25 cellular contexts compared by ENCODE assay signal in the genomic region with DNA sequence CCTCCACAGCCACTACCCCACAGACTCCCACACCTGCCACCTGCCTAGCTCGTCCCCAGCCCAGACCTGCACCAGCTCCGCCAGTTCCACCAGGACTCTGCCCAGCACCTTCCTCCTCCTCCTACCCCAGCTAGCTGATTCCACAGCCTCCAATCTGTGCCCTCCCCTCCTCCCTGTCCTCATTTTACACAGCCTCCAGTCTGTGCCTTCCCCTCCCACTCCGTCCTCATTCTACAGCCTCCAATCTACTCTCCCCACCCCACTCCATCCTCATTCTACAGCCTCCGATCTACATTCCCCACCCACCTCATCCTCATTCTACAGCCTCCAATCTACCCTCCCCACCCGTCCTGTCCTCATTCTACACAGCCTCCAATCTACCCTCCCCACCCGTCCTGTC. TPM values are rescaled to one million over a fixed set of nuclear protein-coding genes. Genes with fewer than 3 reads are reported as not detected.
DNase-seq lines count a peak whose midpoint lies in the region; ATAC-seq, FAIRE-seq and TF ChIP-seq lines count a peak whose summit lies in the region.
"Had no signal": no experiment of that assay in that cellular context is flagged by ENCODE, and none has a peak within 500 bp of the region (broad histone marks: within the 10 kb centered on the region; RNA-seq: fewer than 3 reads in every experiment).

No MANE protein-coding gene starts in this region.

- DNase-seq in activated CD4-positive, alpha-beta T cell treated with anti-CD3 and anti-CD28 coated beads, Interleukin-2, amount 10 ng/mL, durations not matched to agents 7 days and 5 days: no peak
- DNase-seq in activated CD4-positive, alpha-beta T cell treated with anti-CD3 and anti-CD28 coated beads for 1 hour: no peak
- DNase-seq in GM12892 (ENCODE audit: insufficient read length) (no peak), mucosa of descending colon (no peak), NOMO-1 (lab: John Stamatoyannopoulos, UW; ENCODE audit: unreplicated experiment in 2 of 2) (no peak), SKM-1 (lab: John Stamatoyannopoulos, UW; ENCODE audit: unreplicated experiment) (no peak)
- no peak for DNase-seq in central memory CD4-positive, alpha-beta T cell
- DNase-seq: 8988T, ACHN, BE2C, Calu3, DMS79 treated with DMSO at 0.1 percent for 48 hours, GF-D8, GOT3, MM.1S, NCI-H1694, NCI-H2081, NCI-H2227 treated with DMSO at 0.1 percent for 48 hours, NCI-H69, SK-N-SH had no signal

- no peak for TF ChIP-seq POLR2A in GM12892 (IDR thresholded peaks at IDR 0.05; ENCODE audit: low read depth, low read length)

- peak; percentile 48 for FAIRE-seq in GM12892 (lab: Jason Lieb, UNC)
- FAIRE-seq: GM12891 had no signal

- H3K9me3 ChIP-seq in mucosa of descending colon: peaks cover 3% of the 10 kb centered on the region
- H3K9me3 ChIP-seq: BE2C, HAP-1, SK-N-SH had no signal

- no peaks in the 10 kb centered on the region for H3K36me3 ChIP-seq in mucosa of descending colon (ENCODE audit: low read depth)

- ATAC-seq in activated T-helper 17 cell treated with anti-CD3 and anti-CD28 coated beads, Interleukin-2, amount 50 U/mL, for 72 hours (replicated peaks): no peak
- peak; percentile 8 for ATAC-seq in mucosa of descending colon
- ATAC-seq: Panc1 had no signal

- H3K4me3 Mint-ChIP-seq in activated CD4-positive, alpha-beta T cell treated with anti-CD3 and anti-CD28 coated beads, Interleukin-2, amount 10 ng/mL, durations not matched to agents 7 days and 5 days: no peak overlapping the region
- H3K4me3 Mint-ChIP-seq in activated T-helper 17 cell treated with anti-CD3 and anti-CD28 coated beads, Interleukin-2, amount 50 U/mL, for 72 hours: no peak overlapping the region
- H3K4me3 Mint-ChIP-seq: IgD-negative memory B cell had no signal

- POLR2A ChIA-PET in activated CD4-positive, alpha-beta T cell treated with anti-CD3 and anti-CD28 coated beads, Interleukin-2, amount 10 ng/mL, durations not matched to agents 7 days and 5 days (lab: Charles Lee): no interaction called here

- peak overlapping the region; percentile 58 for H3K27ac Mint-ChIP-seq in activated CD4-positive, alpha-beta T cell treated with anti-CD3 and anti-CD28 coated beads, Interleukin-2, amount 10 ng/mL, durations not matched to agents 7 days and 5 days
- H3K27ac Mint-ChIP-seq in activated T-helper 17 cell treated with anti-CD3 and anti-CD28 coated beads, Interleukin-2, amount 50 U/mL, for 72 hours: peak overlapping the region; percentile 82

- CTCF ChIA-PET in activated CD4-positive, alpha-beta T cell treated with anti-CD3 and anti-CD28 coated beads, Interleukin-2, amount 10 ng/mL, durations not matched to agents 7 days and 5 days (lab: Charles Lee): interaction anchor here (0.5 kb wide), 1 partner anchor 618 kb away, joined by 3 read pairs; no protein-coding TSS in a partner anchor

- H3K27me3 Mint-ChIP-seq in activated CD4-positive, alpha-beta T cell treated with anti-CD3 and anti-CD28 coated beads, Interleukin-2, amount 10 ng/mL, durations not matched to agents 7 days and 5 days: no peaks in the 10 kb centered on the region
- H3K27me3 Mint-ChIP-seq in activated T-helper 17 cell treated with anti-CD3 and anti-CD28 coated beads, Interleukin-2, amount 50 U/mL, for 72 hours: no peaks in the 10 kb centered on the region
- H3K27me3 Mint-ChIP-seq: IgD-negative memory B cell had no signal

- peaks cover 9% of the 10 kb centered on the region for H3K4me1 Mint-ChIP-seq in activated CD4-positive, alpha-beta T cell treated with anti-CD3 and anti-CD28 coated beads, Interleukin-2, amount 10 ng/mL, durations not matched to agents 7 days and 5 days
- no peaks in the 10 kb centered on the region for H3K4me1 Mint-ChIP-seq in activated T-helper 17 cell treated with anti-CD3 and anti-CD28 coated beads, Interleukin-2, amount 50 U/mL, for 72 hours
- H3K4me1 Mint-ChIP-seq: IgD-negative memory B cell had no signal

- no peaks in the 10 kb centered on the region for H3K9me3 Mint-ChIP-seq in activated CD4-positive, alpha-beta T cell treated with anti-CD3 and anti-CD28 coated beads, Interleukin-2, amount 10 ng/mL, durations not matched to agents 7 days and 5 days
- H3K9me3 Mint-ChIP-seq in activated T-helper 17 cell treated with anti-CD3 and anti-CD28 coated beads, Interleukin-2, amount 50 U/mL, for 72 hours: no peaks in the 10 kb centered on the region
- H3K9me3 Mint-ChIP-seq: IgD-negative memory B cell had no signal

- H3K36me3 Mint-ChIP-seq in activated CD4-positive, alpha-beta T cell treated with anti-CD3 and anti-CD28 coated beads, Interleukin-2, amount 10 ng/mL, durations not matched to agents 7 days and 5 days (ENCODE audit: low read depth): peaks cover 18% of the 10 kb centered on the region
- H3K36me3 Mint-ChIP-seq in activated T-helper 17 cell treated with anti-CD3 and anti-CD28 coated beads, Interleukin-2, amount 50 U/mL, for 72 hours (ENCODE audit: low read depth): peaks cover 86% of the 10 kb centered on the region
- H3K36me3 Mint-ChIP-seq: IgD-negative memory B cell had no signal

- intact Hi-C loops in mucosa of descending colon (cut with DNase I, micrococcal nuclease): no loop called here

- no peak overlapping the region for H3K4me3 ChIP-seq in mucosa of descending colon
- H3K4me3 ChIP-seq: HAP-1 had no signal

- H3K4me1 ChIP-seq in mucosa of descending colon (ENCODE audit: low read depth): no peaks in the 10 kb centered on the region
- H3K4me1 ChIP-seq: BE2C, HAP-1 had no signal

- no peak for TF ChIP-seq CTCF in mucosa of descending colon (IDR thresholded peaks at IDR 0.05)

RNA-seq across cellular contexts. Expression of a gene that starts 7.3 kb away (rescaled TPM):
- total RNA-seq in activated CD4-positive, alpha-beta T cell treated with anti-CD3 and anti-CD28 coated beads, Interleukin-2, amount 10 ng/mL, durations not matched to agents 7 days and 5 days: 10 to 100 TPM; 36.2 to 45.3 TPM
- polyA plus RNA-seq in GM12892 (2012; ENCODE audit: missing spikeins): 65.7 TPM
- total RNA-seq in activated T-helper 17 cell treated with anti-CD3 and anti-CD28 coated beads, Interleukin-2, amount 50 U/mL, for 72 hours: 10 to 100 TPM; 47.8 to 79.0 TPM
- 10 to 100 TPM; 50.2 to 85.9 (median 54.8) TPM for total RNA-seq in mucosa of descending colon

RNA-seq across cellular contexts. Expression of a gene that starts 23.5 kb away (rescaled TPM):
- total RNA-seq in activated CD4-positive, alpha-beta T cell treated with anti-CD3 and anti-CD28 coated beads, Interleukin-2, amount 10 ng/mL, durations not matched to agents 7 days and 5 days: 10 to 100 TPM; 19.6 to 21.9 TPM
- 6.7 TPM for polyA plus RNA-seq in GM12892 (2012; ENCODE audit: missing spikeins)
- total RNA-seq in activated T-helper 17 cell treated with anti-CD3 and anti-CD28 coated beads, Interleukin-2, amount 50 U/mL, for 72 hours: 10 to 100 TPM; 18.0 to 23.6 TPM
- 10 to 100 TPM in 2 of 3 donors, 1 to 10 TPM in 1; 5.1 to 47.6 (median 10.7) TPM for total RNA-seq in mucosa of descending colon
